ENCODE assay signal across 1 cellular context in genomic region chr10:97590082-97590747, GRCh38.
TF ChIP-seq lines count a peak whose summit lies in the region.

No MANE protein-coding gene starts in this region.

TF ChIP-seq in GM12878, 131 proteins besides CTCF, POLR2A, EP300 and RAD21:
- TF ChIP-seq CUX1 (IDR thresholded peaks at IDR 0.05; ENCODE audit: insufficient replicate concordance, low read depth, low read length): no peak
- TF ChIP-seq PKNOX1 (IDR thresholded peaks at IDR 0.05): peak; percentile 89
- peak; percentile 67; the same call in 1 of the 2 replicates for TF ChIP-seq MLLT1 (IDR thresholded peaks at IDR 0.05)
- no peak for TF ChIP-seq ESRRA (IDR thresholded peaks at IDR 0.05; ENCODE audit: low read length)
